Comparison of ENCODE assay signal across 1 cellular context in genomic region chr2:5725794-5726463, GRCh38.
TF ChIP-seq lines count a peak whose summit lies in the region.

No MANE protein-coding gene starts in this region.

TF ChIP-seq in neural cell, 6 proteins besides CTCF, POLR2A, EP300 and RAD21 (continued from another document):
- no peak for TF ChIP-seq MXI1 (conservative IDR thresholded peaks at IDR 0.05; ENCODE audit: poor library complexity, severe bottlenecking)
